22 cellular contexts compared by ENCODE assay signal in genomic region chrX:151458824-151459223, GRCh38.
DNase-seq lines count a peak whose midpoint lies in the region; ATAC-seq and TF ChIP-seq lines count a peak whose summit lies in the region.
"Had no signal": no experiment of that assay in that cellular context is flagged by ENCODE, and none has a peak within 500 bp of the region (broad histone marks: within the 10 kb centered on the region; RNA-seq: fewer than 3 reads in every experiment).

No MANE protein-coding gene starts in this region.

- no peaks in the 10 kb centered on the region for H3K27me3 ChIP-seq in GM23248 (replicated peaks; ENCODE audit: insufficient read depth)
- no peaks in the 10 kb centered on the region for H3K27me3 ChIP-seq in osteoblast (ENCODE audit: insufficient read depth, low read length)
- H3K27me3 ChIP-seq: suprapubic skin had no signal

- WGBS in GM23248 (ENCODE audit: low coverage in 1 of 2, low lambda C conversion rate in 2 of 2, missing lambda C conversion rate in 2 of 2), 2 experiments = 0 to 4% methylated on average over 1 of the region's 1 CpG

- no peak overlapping the region for H3K4me2 ChIP-seq in GM23248 (ENCODE audit: unreplicated experiment)
- no peak overlapping the region for H3K4me2 ChIP-seq in osteoblast (ENCODE audit: insufficient read depth, low read length)
- H3K4me2 ChIP-seq: GM23338, SK-N-SH had no signal

- no peaks in the 10 kb centered on the region for H3K4me1 ChIP-seq in GM23248 (ENCODE audit: insufficient read depth)
- H3K4me1 ChIP-seq in osteoblast (ENCODE audit: insufficient read depth, low read length) = no peaks in the 10 kb centered on the region
- H3K4me1 ChIP-seq: suprapubic skin had no signal

- H4K20me1 ChIP-seq in GM23248 (ENCODE audit: insufficient read depth) (no peaks in the 10 kb centered on the region), osteoblast (ENCODE audit: insufficient read depth, low read length) (no peaks in the 10 kb centered on the region)

- no peaks in the 10 kb centered on the region for H3F3A ChIP-seq in GM23248 (ENCODE audit: insufficient read depth)

- H3K79me2 ChIP-seq in GM23248 (ENCODE audit: insufficient read depth) = no peaks in the 10 kb centered on the region
- no peaks in the 10 kb centered on the region for H3K79me2 ChIP-seq in osteoblast (ENCODE audit: insufficient read depth, low read length)

- intact Hi-C loops in sciatic nerve (cut with DNase I) = no loop called here
- intact Hi-C loops in cardiac septum (cut with DNase I) = no loop called here

- H3K36me3 ChIP-seq in GM23248 (ENCODE audit: low read depth) (no peaks in the 10 kb centered on the region), osteoblast (ENCODE audit: insufficient read depth, low read length) (no peaks in the 10 kb centered on the region)
- H3K36me3 ChIP-seq: suprapubic skin had no signal

- TF ChIP-seq CTCF in fibroblast of the aortic adventitia (IDR thresholded peaks at IDR 0.05; ENCODE audit: insufficient read depth, low read length) (no peak), osteoblast (IDR thresholded peaks at IDR 0.05; ENCODE audit: extremely low read depth, low read depth, low read length) (no peak), omental fat pad (IDR thresholded peaks at IDR 0.05) (no peak)

- ATAC-seq in sciatic nerve = no peak
- ATAC-seq in omental fat pad (ENCODE audit: low FRiP score) = no peak
- ATAC-seq in GM19455 (IDR thresholded peaks at IDR 0.05; ENCODE audit: unreplicated experiment) = no peak
- ATAC-seq: activated CD8-positive, alpha-beta T cell treated with anti-CD3 and anti-CD28 coated beads, Interleukin-2, amount 10 ng/mL, durations not matched to agents 7 days and 5 days; activated naive CD4-positive, alpha-beta T cell treated with anti-CD3 and anti-CD28 coated beads, Interleukin-2, amount 50 U/mL, for 72 hours; GM12878; GM23338; left cardiac atrium had no signal

- no peaks in the 10 kb centered on the region for H3K9me2 ChIP-seq in GM23248 (ENCODE audit: insufficient read depth)
- H3K9me2 ChIP-seq: SK-N-SH had no signal

- no peak overlapping the region for H3K9ac ChIP-seq in GM23248
- H3K9ac ChIP-seq: SK-N-SH had no signal

- H3K27ac ChIP-seq in GM23248 (no peak overlapping the region), osteoblast (ENCODE audit: low read depth, low read length) (no peak overlapping the region)
- H3K27ac ChIP-seq: suprapubic skin had no signal

- H3K4me3 ChIP-seq in GM23248 = no peak overlapping the region
- H3K4me3 ChIP-seq in fibroblast of the aortic adventitia (ENCODE audit: low read depth, low read length) = no peak overlapping the region
- H3K4me3 ChIP-seq in osteoblast (ENCODE audit: insufficient read depth, low read length) = no peak overlapping the region
- H3K4me3 ChIP-seq: GM12878, GM23338, suprapubic skin had no signal

- H3K9me3 ChIP-seq in GM23248 (ENCODE audit: low read depth) (no peaks in the 10 kb centered on the region), osteoblast (ENCODE audit: low read depth, low read length) (no peaks in the 10 kb centered on the region)
- H3K9me3 ChIP-seq: SK-N-SH, suprapubic skin had no signal

- in situ Hi-C loops in GM23248 (cut with MboI) = no loop called here

- H2AFZ ChIP-seq in GM23248 (no peak overlapping the region), osteoblast (ENCODE audit: low read length) (no peak overlapping the region)
- H2AFZ ChIP-seq: GM23338 had no signal

- DNase-seq in GM23248 (peak; percentile 0), RPMI7951 (ENCODE audit: low read depth) (peak; percentile 12), fibroblast of the aortic adventitia (ENCODE audit: low read depth) (peak; percentile 3), osteoblast (ENCODE audit: insufficient read length, low spot score, missing footprints) (peak; percentile 25), sciatic nerve (ENCODE audit: low spot score) (no peak), omental fat pad (ENCODE audit: low spot score) (no peak), cardiac septum (ENCODE audit: low spot score) (no peak)
- DNase-seq: activated CD4-positive, alpha-beta T cell treated with anti-CD3 and anti-CD28 coated beads for 1 hour; activated CD8-positive, alpha-beta T cell treated with anti-CD3 and anti-CD28 coated beads, Interleukin-2, amount 10 ng/mL, durations not matched to agents 7 days and 5 days; aorta; Calu3; DND-41; effector CD4-positive, alpha-beta T cell; left cardiac atrium; NCI-H1417; SK-N-SH; stimulated activated naive CD4-positive, alpha-beta T cell had no signal

Comparison
In these comparisons a context has a peak if more than half of its experiments do, and no peak if none do; other contexts are left out.
1. DNase-seq: peak in GM23248 (single experiment), RPMI7951 (single experiment), fibroblast of the aortic adventitia (single experiment) and osteoblast (single experiment); none in sciatic nerve (single experiment), omental fat pad (single experiment) and cardiac septum (single experiment).